ENCODE assay signal across 23 cellular contexts in genomic region chr17:51352798-51353197, GRCh38.
"Had no signal": no experiment of that assay in that cellular context is flagged by ENCODE, and none has a peak within 500 bp of the region (broad histone marks: within the 10 kb centered on the region; RNA-seq: fewer than 3 reads in every experiment).

No MANE protein-coding gene starts in this region.

- DNase-seq: activated CD4-positive, alpha-beta T cell treated with anti-CD3 and anti-CD28 coated beads for 36 hours; activated CD4-positive, alpha-beta T cell treated with anti-CD3 and anti-CD28 coated beads, Interleukin-2, amount 50 U/mL, for 4 hours; activated CD8-positive, alpha-beta memory T cell treated with anti-CD3 and anti-CD28 coated beads, Interleukin-2, amount 50 U/mL, for 48 hours; activated naive CD4-positive, alpha-beta T cell treated with Interleukin-2 at 50 U/mL for 16 hours; activated naive CD8-positive, alpha-beta T cell treated with anti-CD3 and anti-CD28 coated beads for 36 hours; activated T-cell treated with anti-CD3 and anti-CD28 coated beads, Interleukin-2, amount 50 U/mL, for 4 hours; effector CD8-positive, alpha-beta T cell; erythroblast; foreskin fibroblast; kidney; lower lobe of right lung; natural killer cell; stimulated activated CD4-positive, alpha-beta T cell treated with anti-CD3 and anti-CD28 coated beads, Interleukin-12 subunit alpha, Interleukin-12 subunit beta, amount 100 ng/mL, for 4 hours; stimulated activated CD4-positive, alpha-beta T cell treated with anti-CD3 and anti-CD28 coated beads, Interleukin-4, amount 100 ng/mL, for 4 hours; T-cell; tibial artery; uterus had no signal

- H3K4me1 ChIP-seq: lower lobe of right lung, prostate gland, uterus had no signal

- H3K36me3 Mint-ChIP-seq: activated naive CD8-positive, alpha-beta T cell treated with anti-CD3 and anti-CD28 coated beads for 36 hours; mesothelial cell of epicardium; natural killer cell; T-cell had no signal

- H3K27ac ChIP-seq: lower lobe of right lung, prostate gland, tibial artery, uterus had no signal

- H3K4me1 Mint-ChIP-seq: activated CD4-positive, alpha-beta T cell treated with anti-CD3 and anti-CD28 coated beads for 36 hours; activated naive CD8-positive, alpha-beta T cell treated with anti-CD3 and anti-CD28 coated beads for 36 hours; natural killer cell; T-cell had no signal

- H3K27me3 Mint-ChIP-seq: activated CD4-positive, alpha-beta T cell treated with anti-CD3 and anti-CD28 coated beads for 36 hours had no signal

- H3K9me3 ChIP-seq: lower lobe of right lung, prostate gland, tibial artery, uterus had no signal

- H3K4me3 Mint-ChIP-seq: activated CD4-positive, alpha-beta T cell treated with anti-CD3 and anti-CD28 coated beads for 36 hours; activated naive CD8-positive, alpha-beta T cell treated with anti-CD3 and anti-CD28 coated beads for 36 hours; activated T-cell treated with anti-CD3 and anti-CD28 coated beads, Interleukin-2, amount 50 U/mL, for 4 hours; dendritic cell treated with granulocyte-macrophage colony-stimulating factor and Interleukin-4, amounts not matched to agents 40 ng/mL and 50 ng/mL, for 4 days; mesothelial cell of epicardium; natural killer cell; stimulated activated naive CD8-positive, alpha-beta T cell treated with anti-CD3 and anti-CD28 coated beads, Interleukin-15, Interleukin-2, amounts not matched to agents 100 ng/mL and 50 ng/mL, for 24 hours; T-cell had no signal

- H3K4me3 ChIP-seq: lower lobe of right lung, prostate gland, tibial artery, uterus had no signal

- H3K36me3 ChIP-seq: lower lobe of right lung, prostate gland, tibial artery, uterus had no signal

- ATAC-seq: activated CD4-positive, alpha-beta T cell treated with anti-CD3 and anti-CD28 coated beads for 36 hours; activated T-cell treated with anti-CD3 and anti-CD28 coated beads, Interleukin-2, amount 50 U/mL, for 4 hours; left lobe of liver; lower lobe of right lung; natural killer cell; T-cell had no signal

- H3K27me3 ChIP-seq: uterus had no signal

- H3K27ac Mint-ChIP-seq: activated CD4-positive, alpha-beta T cell treated with anti-CD3 and anti-CD28 coated beads for 36 hours; activated naive CD8-positive, alpha-beta T cell treated with anti-CD3 and anti-CD28 coated beads for 36 hours; mesothelial cell of epicardium; natural killer cell; stimulated activated naive CD8-positive, alpha-beta T cell treated with anti-CD3 and anti-CD28 coated beads, Interleukin-15, Interleukin-2, amounts not matched to agents 100 ng/mL and 50 ng/mL, for 24 hours; T-cell had no signal

- H3K9me3 Mint-ChIP-seq: activated naive CD8-positive, alpha-beta T cell treated with anti-CD3 and anti-CD28 coated beads for 36 hours; activated T-cell treated with anti-CD3 and anti-CD28 coated beads, Interleukin-2, amount 50 U/mL, for 4 hours; dendritic cell treated with granulocyte-macrophage colony-stimulating factor and Interleukin-4, amounts not matched to agents 40 ng/mL and 50 ng/mL, for 4 days; mesothelial cell of epicardium; natural killer cell; stimulated activated naive CD8-positive, alpha-beta T cell treated with anti-CD3 and anti-CD28 coated beads, Interleukin-15, Interleukin-2, amounts not matched to agents 100 ng/mL and 50 ng/mL, for 24 hours; T-cell had no signal

- FAIRE-seq: kidney, TTC549 had no signal
